Comparison of ENCODE assay signal across 8 cellular contexts in genomic region chr15:55407949-55408766, GRCh38. TPM values are rescaled to one million over a fixed set of nuclear protein-coding genes. Genes with fewer than 3 reads are reported as not detected.
DNase-seq lines count a peak whose midpoint lies in the region; ATAC-seq, FAIRE-seq and TF ChIP-seq lines count a peak whose summit lies in the region.

TSS of gene CCPG1 (minus strand) at chr15:55408359. CDS start at chr15:55389424, 18,935 bp downstream.
TSS of gene PIERCE2 (plus strand) at chr15:55408495. CDS start at chr15:55408769, 274 bp downstream.

- H3F3A ChIP-seq in smooth muscle cell (ENCODE audit: low read depth) = no peaks in the 10 kb centered on the region

- H2AFZ ChIP-seq in smooth muscle cell (ENCODE audit: low read depth) = peak within 1 kb of the TSS; percentile 95

- H3K27ac ChIP-seq in WERI-Rb-1 (peak within 1 kb of the TSS; percentile 82), smooth muscle cell (ENCODE audit: low read depth) (peak within 1 kb of the TSS; percentile 77)

- no peak for FAIRE-seq in bronchial epithelial cell (lab: Jason Lieb, UNC)

- H3K36me3 ChIP-seq in WERI-Rb-1 = no peaks in the 10 kb centered on the region
- H3K36me3 ChIP-seq in bronchial epithelial cell (ENCODE audit: control insufficient read depth, insufficient read depth, low read length) = no peaks in the 10 kb centered on the region
- H3K36me3 ChIP-seq in smooth muscle cell (ENCODE audit: low read depth) = no peaks in the 10 kb centered on the region

- under 1% methylated on average over 72 of the region's 72 CpGs for WGBS in smooth muscle cell (ENCODE audit: low lambda C conversion rate)

- peaks cover 4% of the 10 kb centered on the region for H3K4me1 ChIP-seq in smooth muscle cell (ENCODE audit: low read depth)

- H3K9me3 ChIP-seq in WERI-Rb-1 (ENCODE audit: severe bottlenecking) = no peaks in the 10 kb centered on the region
- H3K9me3 ChIP-seq in smooth muscle cell (replicated peaks; ENCODE audit: low read depth) = no peaks in the 10 kb centered on the region

- H3K27me3 ChIP-seq in WERI-Rb-1 (ENCODE audit: insufficient read depth, low read depth, severe bottlenecking) = no peaks in the 10 kb centered on the region
- no peaks in the 10 kb centered on the region for H3K27me3 ChIP-seq in bronchial epithelial cell (ENCODE audit: control insufficient read depth, insufficient read depth, low read length)
- H3K27me3 ChIP-seq in smooth muscle cell (ENCODE audit: low read depth) = no peaks in the 10 kb centered on the region

- CTCF ChIA-PET in AG04449 (lab: Yijun Ruan, JAX) = interaction anchor here (0.6 to 4.4 kb wide), 26 partner anchors 9 to 222 kb away, joined by 3 to 38 read pairs (median 4); partner anchors contain the start of genes PIGB, PIGBOS1 and RSL24D1

- H3K79me2 ChIP-seq in smooth muscle cell (ENCODE audit: low read depth) = no peaks in the 10 kb centered on the region

- peak within 1 kb of the TSS; percentile 82 for H3K9ac ChIP-seq in smooth muscle cell (ENCODE audit: low read depth)

- DNase-seq in AG04449 (ENCODE audit: low read depth, low spot score) = peak; percentile 58
- DNase-seq in NCI-H2171 treated with DMSO at 0.1 percent for 48 hours (lab: John Stamatoyannopoulos, UW) = peak; percentile 98
- DNase-seq in WERI-Rb-1 = peak; percentile 95
- peak; percentile 81 for DNase-seq in bronchial epithelial cell (ENCODE audit: low read depth)
- peak; percentile 96 for DNase-seq in iPS-NIHi7 (ENCODE audit: extremely low spot score)
- peak; percentile 71 for DNase-seq in smooth muscle cell (lab: John Stamatoyannopoulos, UW; ENCODE audit: unreplicated experiment)

- peak within 1 kb of the TSS; percentile 94 for H3K4me2 ChIP-seq in smooth muscle cell

- H3K4me3 ChIP-seq in AG04449 (ENCODE audit: low read depth, low read length) = peak within 1 kb of the TSS; percentile 89
- peak within 1 kb of the TSS; percentile 58 for H3K4me3 ChIP-seq in WERI-Rb-1 (ENCODE audit: low read depth, low read length)
- peak within 1 kb of the TSS; percentile 94 for H3K4me3 ChIP-seq in bronchial epithelial cell (ENCODE audit: low read depth, low read length)
- H3K4me3 ChIP-seq in smooth muscle cell = peak within 1 kb of the TSS; percentile 88

- peak; percentile 95 for ATAC-seq in GM18867 (IDR thresholded peaks at IDR 0.05; ENCODE audit: unreplicated experiment)
- ATAC-seq in HG03103 (IDR thresholded peaks at IDR 0.05; ENCODE audit: low read depth, unreplicated experiment) = peak; percentile 93

- POLR2A ChIA-PET in AG04449 (lab: Yijun Ruan, JAX) = interaction anchor here (0.6 to 1.4 kb wide), 4 partner anchors 15 to 174 kb away, joined by 3 read pairs; partner anchors contain the start of genes PIGB and PIGBOS1

- TF ChIP-seq CTCF in AG04449 (IDR thresholded peaks at IDR 0.05; ENCODE audit: insufficient read depth, low read length, missing control alignments) (peak; percentile 85), WERI-Rb-1 (IDR thresholded peaks at IDR 0.05; ENCODE audit: low read depth, low read length) (peak; percentile 59; the same call in 1 of the 2 replicates), bronchial epithelial cell (IDR thresholded peaks at IDR 0.05; ENCODE audit: insufficient read depth, low read length, severe bottlenecking) (peak; percentile 78), smooth muscle cell (IDR thresholded peaks at IDR 0.05; ENCODE audit: borderline replicate concordance, insufficient read depth, poor library complexity, severe bottlenecking) (peak; percentile 53)

- H4K20me1 ChIP-seq in smooth muscle cell (ENCODE audit: low read depth) = no peaks in the 10 kb centered on the region

RNA-seq across cellular contexts. Expression of gene CCPG1, which starts in this region (rescaled TPM):
- 91.3 and 102 TPM in 2 replicates for total RNA-seq in bronchial epithelial cell
- 36.8 and 39.1 TPM in 2 replicates for total RNA-seq in smooth muscle cell
- polyA plus RNA-seq in smooth muscle cell = 24.9 and 27.9 TPM in 2 replicates

RNA-seq across cellular contexts. Expression of gene PIERCE2, which starts in this region (rescaled TPM):
- total RNA-seq in bronchial epithelial cell (1.8 and 2.9 TPM in 2 replicates), smooth muscle cell (2.7 and 11.4 TPM in 2 replicates)
- 2.6 TPM in 1 of 2 replicates, not detected in the other for polyA plus RNA-seq in smooth muscle cell

Comparison
In these comparisons a context has a peak if more than half of its experiments do, and no peak if none do; other contexts are left out.
1. Peak in every context shown above with its lines: DNase-seq, ATAC-seq, H3K4me3 ChIP-seq and H3K27ac ChIP-seq.